ENCODE assay signal across 8 cellular contexts in genomic region chr9:91420471-91421021, GRCh38. TPM values are rescaled to one million over a fixed set of nuclear protein-coding genes. Genes with fewer than 3 reads are reported as not detected.
DNase-seq lines count a peak whose midpoint lies in the region; ATAC-seq and TF ChIP-seq lines count a peak whose summit lies in the region.

No MANE protein-coding gene starts in this region.

- H3K4me1 Mint-ChIP-seq in activated naive CD8-positive, alpha-beta T cell treated with anti-CD3 and anti-CD28 coated beads, Interleukin-2, amount 50 U/mL, for 24 hours: peaks cover 73% of the 10 kb centered on the region

- TF ChIP-seq POLR2A in spleen (IDR thresholded peaks at IDR 0.05): no peak

- DNase-seq in HL-60 (ENCODE audit: low read depth in 1 of 2, low spot score in 1 of 2): no peak
- no peak for DNase-seq in activated naive CD8-positive, alpha-beta T cell treated with anti-CD3 and anti-CD28 coated beads, Interleukin-2, amount 50 U/mL, for 24 hours
- no peak for DNase-seq in spleen
- no peak for DNase-seq in COLO829 (ENCODE audit: low spot score)
- no peak for DNase-seq in NCI-H2171 treated with DMSO at 0.1 percent for 48 hours (lab: John Stamatoyannopoulos, UW)
- no peak for DNase-seq in stimulated activated naive CD4-positive, alpha-beta T cell (lab: John Stamatoyannopoulos, UW)
- DNase-seq in hippocampal formation (lab: John Stamatoyannopoulos, UW): no peak

- H3K27me3 ChIP-seq in HL-60 (ENCODE audit: insufficient read depth, poor library complexity, severe bottlenecking) (no peaks in the 10 kb centered on the region), iPS-20b (ENCODE audit: insufficient read depth, low read length) (peaks cover 57% of the 10 kb centered on the region), spleen (replicated peaks in 1 of 7) (peaks cover 0 to 52% (median 13%) of the 10 kb centered on the region in 7 donors)

- peak overlapping the region; percentile 47; the same call in 1 of the 2 replicates for H3K9ac ChIP-seq in iPS-20b (ENCODE audit: low read depth, low read length)

- no peaks in the 10 kb centered on the region for H3K9me3 ChIP-seq in iPS-20b (ENCODE audit: insufficient read depth, low read depth, low read length)
- no peaks in the 10 kb centered on the region for H3K9me3 ChIP-seq in spleen

- no peak for ATAC-seq in activated naive CD8-positive, alpha-beta T cell treated with anti-CD3 and anti-CD28 coated beads, Interleukin-2, amount 50 U/mL, for 24 hours

- H3K27me3 Mint-ChIP-seq in activated naive CD8-positive, alpha-beta T cell treated with anti-CD3 and anti-CD28 coated beads, Interleukin-2, amount 50 U/mL, for 24 hours: peaks cover 5% of the 10 kb centered on the region

- H3K4me3 ChIP-seq in HL-60 (replicated peaks; ENCODE audit: insufficient read depth, low read length): no peak overlapping the region
- peak overlapping the region; percentile 68 for H3K4me3 ChIP-seq in iPS-20b (ENCODE audit: low read length)
- H3K4me3 ChIP-seq in spleen: peak overlapping the region in 6 of 8 donors; percentile 58 to 74 (median 64)

- H3K4me3 Mint-ChIP-seq in activated naive CD8-positive, alpha-beta T cell treated with anti-CD3 and anti-CD28 coated beads, Interleukin-2, amount 50 U/mL, for 24 hours: peak overlapping the region; percentile 97

- TF ChIP-seq CTCF in HL-60 (IDR thresholded peaks at IDR 0.05; ENCODE audit: insufficient read depth, low read length): no peak
- no peak for TF ChIP-seq CTCF in spleen (IDR thresholded peaks at IDR 0.05 in 8 of 11, conservative IDR thresholded peaks at IDR 0.05 in 3 of 11)

- 71 to 76% (median 73%) methylated on average over 12 of the region's 12 CpGs for WGBS in spleen, 5 donors

- no peaks in the 10 kb centered on the region for H3K9me3 Mint-ChIP-seq in activated naive CD8-positive, alpha-beta T cell treated with anti-CD3 and anti-CD28 coated beads, Interleukin-2, amount 50 U/mL, for 24 hours

- H3K27ac ChIP-seq in HL-60 (replicated peaks): peak overlapping the region; percentile 52
- H3K27ac ChIP-seq in iPS-20b (ENCODE audit: low read length): no peak overlapping the region
- H3K27ac ChIP-seq in spleen: peak overlapping the region in 7 of 8 donors; percentile 83 to 96 (median 91)

- no peaks in the 10 kb centered on the region for H3K36me3 ChIP-seq in iPS-20b (ENCODE audit: insufficient read depth, low read depth, low read length)
- H3K36me3 ChIP-seq in spleen: no peaks in the 10 kb centered on the region

- peak overlapping the region; percentile 88 for H3K27ac Mint-ChIP-seq in activated naive CD8-positive, alpha-beta T cell treated with anti-CD3 and anti-CD28 coated beads, Interleukin-2, amount 50 U/mL, for 24 hours

- intact Hi-C loops in spleen (cut with DNase I; ENCODE audit: low total_unique reads): loop anchor here (10.0 kb wide), 1 partner anchor 226 kb away; no protein-coding TSS in a partner anchor

- peaks cover 39% of the 10 kb centered on the region for H3K36me3 Mint-ChIP-seq in activated naive CD8-positive, alpha-beta T cell treated with anti-CD3 and anti-CD28 coated beads, Interleukin-2, amount 50 U/mL, for 24 hours (ENCODE audit: low read depth)

- peaks cover 15% of the 10 kb centered on the region for H3K4me1 ChIP-seq in iPS-20b (ENCODE audit: insufficient read depth, low read length)
- peaks cover 10 to 93% (median 50%) of the 10 kb centered on the region in 6 donors for H3K4me1 ChIP-seq in spleen

RNA-seq across cellular contexts. Expression of gene NFIL3, which starts 3.1 kb away (rescaled TPM):
- 10 to 100 TPM; 15.5 to 41.9 (median 21.1) TPM for total RNA-seq in spleen
- polyA plus RNA-seq in spleen: 1 to 10 TPM; 4.7 to 8.6 (median 7.4) TPM

RNA-seq across cellular contexts. Expression of gene AUH, which starts 58.8 kb away (rescaled TPM):
- 10 to 100 TPM; 16.3 to 37.3 (median 24.1) TPM for total RNA-seq in spleen
- polyA plus RNA-seq in spleen: 10 to 100 TPM in 2 of 3 donors, 1 to 10 TPM in 1; 9.4 to 13.9 (median 11.6) TPM
